8 cellular contexts compared by ENCODE assay signal in the genomic region with DNA sequence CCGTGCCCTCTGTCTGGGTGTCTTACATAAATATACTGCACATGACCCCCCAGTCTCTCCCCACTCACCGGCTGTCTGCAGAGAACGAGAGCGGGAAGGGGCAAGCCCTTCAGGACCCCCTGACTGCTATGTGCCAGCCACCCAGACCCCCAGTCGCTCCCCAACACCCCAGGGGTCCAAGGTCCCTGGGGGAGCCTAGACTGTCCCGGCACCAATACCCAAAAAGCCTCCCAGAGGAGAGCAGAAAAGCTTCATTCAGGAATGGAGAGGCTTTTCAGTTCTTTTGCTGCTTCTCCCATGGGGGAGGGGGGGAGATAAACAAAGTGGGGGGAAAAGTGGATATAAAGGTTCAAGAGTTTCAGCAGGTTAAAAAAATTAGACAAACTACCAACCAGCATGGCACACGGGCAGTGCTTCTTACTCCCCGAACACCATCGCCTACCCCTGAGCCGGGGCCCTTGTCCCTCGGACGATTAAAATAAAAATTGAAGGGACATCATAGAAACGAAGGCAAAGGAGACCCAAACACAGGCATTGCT. TPM values are rescaled to one million over a fixed set of nuclear protein-coding genes. Genes with fewer than 3 reads are reported as not detected.
DNase-seq lines count a peak whose midpoint lies in the region; ATAC-seq and TF ChIP-seq lines count a peak whose summit lies in the region.

No MANE protein-coding gene starts in this region.

- TF ChIP-seq CTCF in GM12865 (IDR thresholded peaks at IDR 0.05; ENCODE audit: insufficient read depth, low read depth, low read length, missing control alignments) (no peak), OCI-LY3 (IDR thresholded peaks at IDR 0.05; ENCODE audit: low read depth, low read length) (no peak), dorsolateral prefrontal cortex (IDR thresholded peaks at IDR 0.05 in 54 of 56, conservative IDR thresholded peaks at IDR 0.05 in 2 of 56; ENCODE audit: low read depth in 1 of 56, partially characterized antibody in 56 of 56) (no peak), nephron (IDR thresholded peaks at IDR 0.05; ENCODE audit: unreplicated experiment in 3 of 3) (no peak)

- peak overlapping the region; percentile 96 to 99 (median 99) for H3K4me3 Mint-ChIP-seq in nephron

- H3K27me3 ChIP-seq in OCI-LY3 (ENCODE audit: low read depth, low read length): no peaks in the 10 kb centered on the region
- no peaks in the 10 kb centered on the region for H3K27me3 ChIP-seq in dorsolateral prefrontal cortex

- H3K36me3 Mint-ChIP-seq in nephron (ENCODE audit: low read depth): peaks cover 25% of the 10 kb centered on the region

- peak overlapping the region; percentile 92 for H3K9ac ChIP-seq in OCI-LY3 (ENCODE audit: low read length)

- ATAC-seq in HG03108 (IDR thresholded peaks at IDR 0.05; ENCODE audit: unreplicated experiment) (no peak), HG02884 (IDR thresholded peaks at IDR 0.05; ENCODE audit: unreplicated experiment) (no peak)

- peaks cover 72% of the 10 kb centered on the region for H3K79me2 ChIP-seq in OCI-LY3 (ENCODE audit: low read length)

- no peak overlapping the region for H2AFZ ChIP-seq in OCI-LY3 (ENCODE audit: low read depth, low read length)

- H3K27me3 Mint-ChIP-seq in nephron (ENCODE audit: low read depth): peaks cover under 1% of the 10 kb centered on the region

- H3K27ac ChIP-seq in OCI-LY3 (ENCODE audit: low read length): peak overlapping the region; percentile 75
- peak overlapping the region; percentile 87 to 100 (median 99) for H3K27ac ChIP-seq in dorsolateral prefrontal cortex

- peaks cover 57% of the 10 kb centered on the region for H4K20me1 ChIP-seq in OCI-LY3 (ENCODE audit: insufficient read depth, low read length)

- intact Hi-C loops in dorsolateral prefrontal cortex (cut with DNase I): loop anchor here in 1 of 2 donors (2.0 kb wide), 1 partner anchor 43 kb away; the partner anchor contains the start of gene TMEM184B

- peaks cover 49% of the 10 kb centered on the region for H3K4me1 Mint-ChIP-seq in nephron

- DNase-seq in GM12865 (ENCODE audit: low read depth): no peak
- DNase-seq in dorsolateral prefrontal cortex: peak in 1 of 10 donors; percentile 49
- DNase-seq in DMS79 (lab: John Stamatoyannopoulos, UW): no peak
- DNase-seq in NCI-H510A (lab: John Stamatoyannopoulos, UW): no peak

- H3K9me3 Mint-ChIP-seq in nephron: no peaks in the 10 kb centered on the region

- no peaks in the 10 kb centered on the region for H3K9me3 ChIP-seq in OCI-LY3 (ENCODE audit: insufficient read depth, low read length)

- H3K36me3 ChIP-seq in OCI-LY3 (replicated peaks; ENCODE audit: low read depth, low read length): peaks cover 28% of the 10 kb centered on the region

- peaks cover 58% of the 10 kb centered on the region for H3K4me1 ChIP-seq in OCI-LY3 (ENCODE audit: low read length)

- peak overlapping the region; percentile 99 to 100 (median 100) for H3K27ac Mint-ChIP-seq in nephron

- peak overlapping the region; percentile 93 for H3K4me2 ChIP-seq in OCI-LY3 (ENCODE audit: low read length)

- H3K4me3 ChIP-seq in GM12865 (ENCODE audit: low read depth, low read length) (peak overlapping the region; percentile 82), OCI-LY3 (ENCODE audit: low read length) (peak overlapping the region; percentile 94), dorsolateral prefrontal cortex (peak overlapping the region; percentile 53 to 96 (median 85))

RNA-seq across cellular contexts. Expression of gene CSNK1E, which starts 1.4 kb away (rescaled TPM):
- 100 to 1,000 TPM; 150 to 281 (median 197) TPM for total RNA-seq in dorsolateral prefrontal cortex

RNA-seq across cellular contexts. Expression of gene TMEM184B, which starts 43.1 kb away (rescaled TPM):
- total RNA-seq in dorsolateral prefrontal cortex: 100 to 1,000 TPM in 119 of 120 experiments, 10 to 100 TPM in 1; 99.7 to 274 (median 141) TPM
